Comparison of ENCODE assay signal across 8 cellular contexts in the genomic region with DNA sequence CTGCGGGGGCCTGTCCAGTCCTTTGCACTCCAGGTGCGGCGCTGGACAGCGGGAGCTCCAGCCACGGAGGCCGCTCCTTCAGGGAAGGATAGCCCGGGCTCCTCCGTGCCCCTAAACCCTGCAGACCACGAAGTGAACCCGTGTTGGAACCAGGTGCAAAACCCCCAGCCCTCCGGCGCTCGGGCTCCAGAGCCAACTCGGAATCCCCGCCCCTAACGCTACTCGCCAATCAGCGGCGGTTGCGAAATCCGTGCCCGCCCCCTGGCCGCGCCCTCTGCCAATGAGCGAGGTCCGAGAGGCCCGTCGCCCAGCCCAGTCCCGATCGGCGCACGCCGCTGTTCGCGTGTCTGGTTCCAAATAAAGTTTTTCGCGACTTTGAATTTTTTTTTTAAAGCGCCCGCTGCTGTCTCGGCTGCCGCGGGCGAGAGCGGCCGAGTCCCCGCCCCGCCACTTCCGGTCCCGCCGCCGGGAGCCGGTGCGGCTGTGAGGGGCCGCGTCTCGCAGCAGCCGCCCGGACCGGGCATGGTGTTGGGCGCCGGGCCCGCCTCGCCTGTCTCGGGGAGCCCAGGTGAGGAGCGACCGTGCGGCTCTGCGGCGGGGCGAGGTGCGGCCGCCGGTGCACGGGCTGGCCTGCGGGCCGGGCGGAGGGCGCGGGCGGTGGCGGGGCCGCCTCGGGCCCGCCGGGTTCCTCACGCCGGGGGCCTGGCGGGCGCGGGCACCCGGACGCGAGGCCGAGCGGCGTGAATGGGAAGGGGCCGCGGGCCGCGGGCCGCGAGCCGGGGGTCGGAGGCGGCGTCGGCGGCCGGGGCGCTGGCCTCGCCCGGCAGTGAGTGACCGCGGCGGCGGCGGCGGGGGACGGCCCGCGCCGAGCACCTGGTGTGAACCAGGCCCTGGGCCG. TPM values are rescaled to one million over a fixed set of nuclear protein-coding genes. Genes with fewer than 3 reads are reported as not detected.
DNase-seq lines count a peak whose midpoint lies in the region; ATAC-seq and TF ChIP-seq lines count a peak whose summit lies in the region.

TSS of gene UBE2F (plus strand) at position 450 of the 898 bp plus-strand sequence. CDS start 6,094 bp downstream, outside the sequence.

- H3K4me1 ChIP-seq in heart left ventricle (peaks cover 4 to 44% (median 29%) of the 10 kb centered on the region in 12 donors), upper lobe of left lung (peaks cover 27 to 33% (median 29%) of the 10 kb centered on the region in 4 donors)

- no peak for TF ChIP-seq EP300 in upper lobe of left lung (IDR thresholded peaks at IDR 0.05)

- peak; percentile 69 for DNase-seq in NCI-H1417 treated with DMSO at 0.1 percent for 48 hours (lab: John Stamatoyannopoulos, UW)
- DNase-seq in T-cell = peak; percentile 90 to 98 (median 95)
- DNase-seq in heart left ventricle = peak; percentile 97 to 99 (median 98)
- DNase-seq in posterior cingulate gyrus = peak; percentile 96 to 100 (median 98)
- peak; percentile 97 to 100 for DNase-seq in upper lobe of left lung

- no peaks in the 10 kb centered on the region for H3K27me3 Mint-ChIP-seq in T-cell

- H3K9me3 ChIP-seq in heart left ventricle (peaks cover 0 to 14% (median 7%) of the 10 kb centered on the region in 12 donors), upper lobe of left lung (peaks cover 0 to 12% (median 3%) of the 10 kb centered on the region in 4 donors)

- ATAC-seq in HG02763 (IDR thresholded peaks at IDR 0.05; ENCODE audit: unreplicated experiment) (peak; percentile 96), T-cell (replicated peaks in 1 of 4) (peak; percentile 93 to 96 (median 94)), heart left ventricle (peak; percentile 97 to 98 (median 98)), upper lobe of left lung (ENCODE audit: low FRiP score in 2 of 2) (peak; percentile 97 to 98)

- H3K4me3 ChIP-seq in GM12875 (ENCODE audit: low read depth, low read length) = peak within 1 kb of the TSS; percentile 77
- H3K4me3 ChIP-seq in heart left ventricle = peak within 1 kb of the TSS; percentile 62 to 94 (median 72)
- H3K4me3 ChIP-seq in upper lobe of left lung = peak within 1 kb of the TSS; percentile 66 to 92 (median 85)

- TF ChIP-seq CTCF in GM12875 (IDR thresholded peaks at IDR 0.05; ENCODE audit: borderline replicate concordance, insufficient read depth, low read depth, low read length) = no peak
- TF ChIP-seq CTCF in heart left ventricle (IDR thresholded peaks at IDR 0.05) = no peak
- TF ChIP-seq CTCF in upper lobe of left lung (IDR thresholded peaks at IDR 0.05) = peak in 1 of 6 experiments; percentile 22

- POLR2A ChIA-PET in T-cell (lab: Charles Lee) = no interaction called here

- TF ChIP-seq POLR2A in heart left ventricle (IDR thresholded peaks at IDR 0.05) (peak in 1 of 2 donors; percentile 84), upper lobe of left lung (IDR thresholded peaks at IDR 0.05) (peak in 3 of 4 donors; percentile 48 to 87 (median 51))

- H3K4me3 Mint-ChIP-seq in T-cell = peak within 1 kb of the TSS; percentile 80 to 95 (median 82)

- WGBS in adipose tissue, 3 donors = 0 to 1% (median 0%) methylated on average over 88 to 123 of the region's 123 CpGs
- 0 to 1% (median 0%) methylated on average over 64 to 123 of the region's 123 CpGs for WGBS in heart left ventricle, 4 donors
- 1 to 2% methylated on average over 25 to 68 of the region's 123 CpGs for WGBS in upper lobe of left lung, 2 donors

- H3K27me3 ChIP-seq in heart left ventricle (no peaks in the 10 kb centered on the region), upper lobe of left lung (no peaks in the 10 kb centered on the region)

- H3K36me3 ChIP-seq in heart left ventricle (no peaks in the 10 kb centered on the region), upper lobe of left lung (no peaks in the 10 kb centered on the region)

- H3K36me3 Mint-ChIP-seq in T-cell = peaks cover 2% of the 10 kb centered on the region

- CTCF ChIA-PET in T-cell (lab: Charles Lee) = no interaction called here

- peak within 1 kb of the TSS; percentile 69 for H3K27ac ChIP-seq in adipose tissue (ENCODE audit: low read depth, low read length)
- H3K27ac ChIP-seq in heart left ventricle = peak within 1 kb of the TSS in 11 of 12 donors; percentile 51 to 88 (median 77)
- H3K27ac ChIP-seq in upper lobe of left lung = peak within 1 kb of the TSS; percentile 72 to 83 (median 79)

- peaks cover 41 to 43% (median 42%) of the 10 kb centered on the region in 3 donors for H3K4me1 Mint-ChIP-seq in T-cell

- intact Hi-C loops in heart left ventricle (cut with DNase I) = loop anchor here in 8 of 10 donors (2.0 to 10.0 kb wide), 7 partner anchors 40 to 110 kb away; partner anchors contain the start of genes SCLY (in 5 of the 8) and RAMP1 (in 1 of the 8)
- intact Hi-C loops in posterior cingulate gyrus (cut with DNase I) = loop anchor here (2.0 to 10.0 kb wide), 5 partner anchors 40 to 298 kb away; partner anchors contain the start of genes ILKAP, RAMP1 and SCLY

- peaks cover 0 to 8% (median 5%) of the 10 kb centered on the region in 3 donors for H3K9me3 Mint-ChIP-seq in T-cell

- peak within 1 kb of the TSS; percentile 86 to 89 for H3K27ac Mint-ChIP-seq in T-cell

RNA-seq across cellular contexts. Expression of gene UBE2F, which starts in this region (rescaled TPM):
- 10 to 100 TPM; 35.1 to 53.6 (median 37.3) TPM for total RNA-seq in T-cell
- 10 to 100 TPM; 46.8 to 72.0 (median 62.9) TPM for polyA plus RNA-seq in adipose tissue
- total RNA-seq in heart left ventricle = 10 to 100 TPM; 54.2 to 73.8 (median 60.6) TPM
- 10 to 100 TPM; 56.4 to 83.4 TPM for polyA plus RNA-seq in heart left ventricle
- total RNA-seq in upper lobe of left lung = 10 to 100 TPM; 11.5 to 65.5 (median 39.8) TPM

Comparison
In these comparisons a context has a peak if more than half of its experiments do, and no peak if none do; other contexts are left out.
1. Peak in every context shown above with its lines: DNase-seq, ATAC-seq, H3K4me3 ChIP-seq and H3K27ac ChIP-seq.